16 cellular contexts compared by ENCODE assay signal in the genomic region with DNA sequence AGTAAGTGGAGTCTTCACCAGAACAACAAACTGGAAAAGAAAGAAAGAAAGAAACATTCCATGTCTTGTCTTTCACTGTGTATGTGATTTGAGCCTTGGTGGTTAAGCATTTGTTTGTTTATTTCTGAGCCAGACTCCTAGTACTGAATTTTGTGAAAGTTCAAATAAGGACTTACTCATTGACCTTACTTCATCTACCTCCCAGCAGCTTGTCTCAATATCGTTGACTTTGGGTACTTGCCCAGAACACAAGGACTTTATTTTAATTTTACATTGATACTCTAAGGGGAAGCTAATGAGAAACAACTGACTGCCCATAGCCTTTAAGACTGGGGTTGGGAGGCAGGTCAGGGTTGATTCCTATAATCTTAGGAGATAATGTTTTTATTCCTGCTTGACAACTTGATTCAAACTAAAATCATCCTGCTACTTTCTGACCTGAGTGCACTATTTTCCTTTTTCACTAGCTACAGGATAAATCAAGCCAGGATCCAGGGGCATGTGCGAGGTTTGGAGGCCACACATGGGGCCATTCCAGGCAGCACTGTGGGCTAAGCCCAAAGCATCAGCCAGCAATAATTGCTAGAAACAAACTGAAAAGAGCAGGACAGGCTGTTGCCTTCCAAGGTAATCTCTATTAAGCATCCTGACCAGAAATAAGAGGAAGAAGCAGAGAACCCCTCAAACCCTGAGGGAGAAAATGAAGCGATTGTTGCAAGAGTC.
DNase-seq lines count a peak whose midpoint lies in the region; ATAC-seq, FAIRE-seq and TF ChIP-seq lines count a peak whose summit lies in the region.
"Had no signal": no experiment of that assay in that cellular context is flagged by ENCODE, and none has a peak within 500 bp of the region (broad histone marks: within the 10 kb centered on the region; RNA-seq: fewer than 3 reads in every experiment).

No MANE protein-coding gene starts in this region.

- no peak overlapping the region for H3K27ac ChIP-seq in endothelial cell of umbilical vein (ENCODE audit: insufficient read depth, low read depth, low read length)
- H3K27ac ChIP-seq: epithelial cell of prostate, uterus had no signal

- CTCF ChIA-PET in AG04449 (lab: Yijun Ruan, JAX) = interaction anchor here (0.8 to 3.0 kb wide), 3 partner anchors 10 to 93 kb away, joined by 3 to 9 read pairs (median 6); no protein-coding TSS in a partner anchor
- CTCF ChIA-PET in endothelial cell of umbilical vein (lab: Charles Lee) = interaction anchor here (0.8 to 1.3 kb wide), 3 partner anchors 9 to 203 kb away, joined by 3 to 7 read pairs (median 5); no protein-coding TSS in a partner anchor

- no peaks in the 10 kb centered on the region for H3K9me1 ChIP-seq in endothelial cell of umbilical vein (replicated peaks; ENCODE audit: control insufficient read depth, extremely low read depth, insufficient read depth, low read length)

- no peaks in the 10 kb centered on the region for H3K36me3 Mint-ChIP-seq in mesothelial cell of epicardium
- H3K36me3 Mint-ChIP-seq: activated CD4-positive, alpha-beta memory T cell treated with anti-CD3 and anti-CD28 coated beads for 36 hours had no signal

- H2AFZ ChIP-seq in endothelial cell of umbilical vein (ENCODE audit: low read depth, low read length) = no peak overlapping the region

- DNase-seq in AG04449 (ENCODE audit: low read depth, low spot score) = peak; percentile 52
- peak; percentile 82 for DNase-seq in LHCN-M2 (ENCODE audit: low read depth)
- peak; percentile 83 for DNase-seq in endothelial cell of umbilical vein (ENCODE audit: low read depth, low spot score)
- no peak for DNase-seq in mesothelial cell of epicardium (ENCODE audit: low spot score in 2 of 2, unreplicated experiment in 2 of 2)
- DNase-seq in epidermal melanocyte (ENCODE audit: insufficient read length, low spot score) = no peak
- no peak for DNase-seq in head of caudate nucleus
- DNase-seq: activated CD4-positive, alpha-beta memory T cell treated with anti-CD3 and anti-CD28 coated beads for 36 hours; BE2C; NCI-H2171; T1000; uterus had no signal

- no peak for TF ChIP-seq POLR2A in endothelial cell of umbilical vein (IDR thresholded peaks at IDR 0.05; ENCODE audit: low read depth, low read length)

- no peaks in the 10 kb centered on the region for H3K9me3 ChIP-seq in endothelial cell of umbilical vein (replicated peaks; ENCODE audit: control insufficient read depth, insufficient read depth, low read length)
- H3K9me3 ChIP-seq: BE2C, uterus had no signal

- H3K4me2 ChIP-seq in endothelial cell of umbilical vein (ENCODE audit: insufficient read depth, low read length) = no peak overlapping the region

- H3K4me3 Mint-ChIP-seq in mesothelial cell of epicardium = no peak overlapping the region
- H3K4me3 Mint-ChIP-seq: activated CD4-positive, alpha-beta memory T cell treated with anti-CD3 and anti-CD28 coated beads for 36 hours had no signal

- H3K9ac ChIP-seq in endothelial cell of umbilical vein (replicated peaks; ENCODE audit: extremely low read depth, insufficient read depth, low read length) = no peak overlapping the region

- H3K27me3 Mint-ChIP-seq in mesothelial cell of epicardium (ENCODE audit: low read depth) = no peaks in the 10 kb centered on the region
- H3K27me3 Mint-ChIP-seq: activated CD4-positive, alpha-beta memory T cell treated with anti-CD3 and anti-CD28 coated beads for 36 hours had no signal

- peak overlapping the region; percentile 14 for H3K27ac Mint-ChIP-seq in mesothelial cell of epicardium
- H3K27ac Mint-ChIP-seq: activated CD4-positive, alpha-beta memory T cell treated with anti-CD3 and anti-CD28 coated beads for 36 hours; activated T-helper 2 cell treated with anti-CD3 and anti-CD28 coated beads, Interferon-gamma antibody, Interleukin-2, Interleukin-4, amounts not matched to agents 10 μg/mL and 5 μg/mL and 100 μg/mL, durations not matched to agents 14 hours and 24 hours and 36 hours had no signal

- intact Hi-C loops in endothelial cell of umbilical vein (cut with micrococcal nuclease) (no loop called here), head of caudate nucleus (cut with DNase I) (no loop called here)

- ATAC-seq in HG03095 (IDR thresholded peaks at IDR 0.05; ENCODE audit: unreplicated experiment) (no peak), GM18502 (IDR thresholded peaks at IDR 0.05; ENCODE audit: poor library complexity, unreplicated experiment) (no peak)

- no peaks in the 10 kb centered on the region for H3K79me2 ChIP-seq in endothelial cell of umbilical vein (ENCODE audit: control insufficient read depth, insufficient read depth, low read length)

- H3K9me3 Mint-ChIP-seq in mesothelial cell of epicardium = no peaks in the 10 kb centered on the region
- H3K9me3 Mint-ChIP-seq: activated CD4-positive, alpha-beta memory T cell treated with anti-CD3 and anti-CD28 coated beads for 36 hours; activated T-helper 2 cell treated with anti-CD3 and anti-CD28 coated beads, Interferon-gamma antibody, Interleukin-2, Interleukin-4, amounts not matched to agents 10 μg/mL and 5 μg/mL and 100 μg/mL, durations not matched to agents 14 hours and 24 hours and 36 hours had no signal

- H3K27me3 ChIP-seq in endothelial cell of umbilical vein (ENCODE audit: control insufficient read depth in 2 of 2, insufficient read depth in 2 of 2, low read length in 2 of 2) = no peaks in the 10 kb centered on the region
- H3K27me3 ChIP-seq: BE2C, uterus had no signal

- TF ChIP-seq CTCF in AG04449 (IDR thresholded peaks at IDR 0.05; ENCODE audit: insufficient read depth, low read length, missing control alignments) (no peak), endothelial cell of umbilical vein (IDR thresholded peaks at IDR 0.05; ENCODE audit: extremely low read depth in 1 of 2, insufficient read depth in 1 of 2, low read depth in 1 of 2, low read length in 2 of 2) (no peak), mesothelial cell of epicardium (IDR thresholded peaks at IDR 0.05; ENCODE audit: unreplicated experiment) (no peak)

- H3K36me3 ChIP-seq in endothelial cell of umbilical vein (ENCODE audit: control insufficient read depth in 2 of 2, extremely low read depth in 1 of 2, insufficient read depth in 2 of 2, low read length in 2 of 2) = no peaks in the 10 kb centered on the region
- H3K36me3 ChIP-seq: BE2C, uterus had no signal

- POLR2A ChIA-PET in AG04449 (lab: Yijun Ruan, JAX) = interaction anchor here (1.4 kb wide), 1 partner anchor 10 kb away, joined by 4 read pairs; no protein-coding TSS in a partner anchor
- POLR2A ChIA-PET in endothelial cell of umbilical vein (lab: Charles Lee) = no interaction called here

- dilution Hi-C loops in endothelial cell of umbilical vein (cut with MboI; ENCODE audit: extremely low pct_ligation_motif_present, low sequenced_read_pairs) = no loop called here

- no peaks in the 10 kb centered on the region for H4K20me1 ChIP-seq in endothelial cell of umbilical vein (replicated peaks; ENCODE audit: control insufficient read depth, extremely low read depth, insufficient read depth, low read length)

- H3K4me3 ChIP-seq in AG04449 (ENCODE audit: low read depth, low read length) (no peak overlapping the region), endothelial cell of umbilical vein (replicated peaks in 1 of 3; ENCODE audit: insufficient read depth in 1 of 3, low read depth in 1 of 3, low read length in 3 of 3) (no peak overlapping the region)
- H3K4me3 ChIP-seq: uterus had no signal

- H3K4me1 ChIP-seq in endothelial cell of umbilical vein (ENCODE audit: control insufficient read depth, extremely low read depth, insufficient read depth, low read length) = peaks cover 4% of the 10 kb centered on the region
- H3K4me1 ChIP-seq: BE2C, uterus had no signal

- peak; percentile 59 for FAIRE-seq in endothelial cell of umbilical vein (lab: Jason Lieb, UNC)
- FAIRE-seq: GM18507 had no signal

- peaks cover 13% of the 10 kb centered on the region for H3K4me1 Mint-ChIP-seq in mesothelial cell of epicardium

- BruUV-seq in endothelial cell of umbilical vein (replicated peaks; lab: Mats Ljungman, UMichigan) = no TSS peak

TF ChIP-seq in endothelial cell of umbilical vein, 7 proteins besides CTCF, POLR2A, EP300 and RAD21:
- TF ChIP-seq MYC (IDR thresholded peaks at IDR 0.05; ENCODE audit: low read depth, low read length) = no peak
- TF ChIP-seq GATA2 (IDR thresholded peaks at IDR 0.05; ENCODE audit: insufficient read depth, insufficient read length, low read depth, low read length) = no peak
- no peak for TF ChIP-seq FOS (IDR thresholded peaks at IDR 0.05; ENCODE audit: borderline replicate concordance, insufficient read depth, low read length)
- TF ChIP-seq JUN (IDR thresholded peaks at IDR 0.05; ENCODE audit: borderline replicate concordance, insufficient read depth, insufficient read length, low read depth) = no peak
- no peak for TF ChIP-seq POLR2AphosphoS5 (IDR thresholded peaks at IDR 0.05; ENCODE audit: insufficient read depth, low read depth, low read length)
- TF ChIP-seq, protein P1, sequence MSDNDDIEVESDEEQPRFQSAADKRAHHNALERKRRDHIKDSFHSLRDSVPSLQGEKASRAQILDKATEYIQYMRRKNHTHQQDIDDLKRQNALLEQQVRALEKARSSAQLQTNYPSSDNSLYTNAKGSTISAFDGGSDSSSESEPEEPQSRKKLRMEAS (IDR thresholded peaks at IDR 0.05; ENCODE audit: insufficient read depth, insufficient read length) = no peak
- no peak for TF ChIP-seq EZH2 (IDR thresholded peaks at IDR 0.05; ENCODE audit: borderline replicate concordance, low read depth, low read length, severe bottlenecking)

Comparison
In these comparisons a context has a peak if more than half of its experiments do, and no peak if none do; other contexts are left out.
1. DNase-seq: peak in AG04449 (single experiment), LHCN-M2 (single experiment) and endothelial cell of umbilical vein (single experiment); none in mesothelial cell of epicardium (0 of 2), epidermal melanocyte (single experiment) and head of caudate nucleus (0 of 42).